ENCODE assay signal across 8 cellular contexts in genomic region chrX:155094468-155095061, GRCh38. TPM values are rescaled to one million over a fixed set of nuclear protein-coding genes. Genes with fewer than 3 reads are reported as not detected.
DNase-seq lines count a peak whose midpoint lies in the region; ATAC-seq and TF ChIP-seq lines count a peak whose summit lies in the region.

No MANE protein-coding gene starts in this region.

- H3K9me3 ChIP-seq in left ventricle myocardium inferior (replicated peaks) (no peaks in the 10 kb centered on the region), thoracic aorta (no peaks in the 10 kb centered on the region)

- peaks cover 8% of the 10 kb centered on the region for H3K36me3 ChIP-seq in left ventricle myocardium inferior
- H3K36me3 ChIP-seq in thoracic aorta, result peaks cover 5% of the 10 kb centered on the region

- H3K4me1 ChIP-seq in left ventricle myocardium inferior (no peaks in the 10 kb centered on the region), thoracic aorta (ENCODE audit: control insufficient read depth in 1 of 2, low read depth in 2 of 2) (no peaks in the 10 kb centered on the region)

- H3K27me3 ChIP-seq in left ventricle myocardium inferior (ENCODE audit: low read depth) (no peaks in the 10 kb centered on the region), thoracic aorta (replicated peaks; ENCODE audit: insufficient read depth) (no peaks in the 10 kb centered on the region)

- no peak for ATAC-seq in thoracic aorta (ENCODE audit: insufficient number of reproducible peaks, low FRiP score, low read depth)
- no peak for ATAC-seq in GM19324 (IDR thresholded peaks at IDR 0.05; ENCODE audit: low FRiP score, unreplicated experiment)

- H3K4me3 ChIP-seq in GM12865 (ENCODE audit: low read depth, low read length), result no peak overlapping the region
- no peak overlapping the region for H3K4me3 ChIP-seq in left ventricle myocardium inferior
- no peak overlapping the region for H3K4me3 ChIP-seq in thoracic aorta

- intact Hi-C loops in left ventricle myocardium inferior (cut with micrococcal nuclease), result no loop called here

- TF ChIP-seq CTCF in GM12865 (IDR thresholded peaks at IDR 0.05; ENCODE audit: insufficient read depth, low read depth, low read length, missing control alignments), result peak; percentile 48
- TF ChIP-seq CTCF in left ventricle myocardium inferior (IDR thresholded peaks at IDR 0.05; ENCODE audit: borderline replicate concordance), result peak; percentile 68
- TF ChIP-seq CTCF in thoracic aorta (IDR thresholded peaks at IDR 0.05), result peak; percentile 52

- DNase-seq in CD1c-positive myeloid dendritic cell (ENCODE audit: extremely low spot score) (peak; percentile 42), GM12865 (ENCODE audit: low read depth) (peak; percentile 36), LoVo (ENCODE audit: low spot score) (peak; percentile 14), left ventricle myocardium inferior (no peak), thoracic aorta (ENCODE audit: low spot score) (no peak), NCI-H128 (lab: John Stamatoyannopoulos, UW; ENCODE audit: unreplicated experiment) (no peak)
- DNase-seq in activated CD4-positive, alpha-beta T cell treated with anti-CD3 and anti-CD28 coated beads, Interleukin-2, amount 50 U/mL, for 1 hour, result peak; percentile 8

- H3K27ac ChIP-seq in left ventricle myocardium inferior (replicated peaks) (no peak overlapping the region), thoracic aorta (no peak overlapping the region)

RNA-seq across cellular contexts. Expression of gene BRCC3, which starts 23.3 kb away (rescaled TPM):
- total RNA-seq in left ventricle myocardium inferior (17.0 TPM), thoracic aorta (10 to 100 TPM in 1 of 2 donors, 1 to 10 TPM in 1; 6.2 to 14.2 TPM)

RNA-seq across cellular contexts. Expression of gene CMC4, which starts 23.6 kb away (rescaled TPM):
- total RNA-seq in left ventricle myocardium inferior (28.1 TPM), thoracic aorta (10 to 100 TPM; 11.9 to 32.5 TPM)

RNA-seq across cellular contexts. Expression of gene MTCP1, which starts 23.6 kb away (rescaled TPM):
- 56.9 TPM for total RNA-seq in left ventricle myocardium inferior
- 10 to 100 TPM in 1 of 2 donors, 1 to 10 TPM in 1; 7.4 to 17.8 TPM for total RNA-seq in thoracic aorta

Comparison
In these comparisons a context has a peak if more than half of its experiments do, and no peak if none do; other contexts are left out.
1. DNase-seq: peak in CD1c-positive myeloid dendritic cell (single experiment), GM12865 (single experiment), LoVo (single experiment) and activated CD4-positive, alpha-beta T cell treated with anti-CD3 and anti-CD28 coated beads, Interleukin-2, amount 50 U/mL, for 1 hour (single experiment); none in left ventricle myocardium inferior (single experiment), thoracic aorta (single experiment) and NCI-H128 (single experiment).
2. Peak in every context shown above with its lines, with median percentiles within 50 percentile points of each other: CTCF ChIP-seq.